1 cellular context compared by ENCODE assay signal in genomic region chr20:21387528-21387927, GRCh38.
TF ChIP-seq lines count a peak whose summit lies in the region.

No MANE protein-coding gene starts in this region.

TF ChIP-seq in HEK293, 187 proteins besides CTCF, POLR2A, EP300 and RAD21 (continued from another document):
- TF ChIP-seq HIC1 (tag by site-specific recombination; IDR thresholded peaks at IDR 0.05), result 0 out of 2 replicates have a peak, but pooled peaks have one; percentile 35
- TF ChIP-seq EGR2 (tag by site-specific recombination; IDR thresholded peaks at IDR 0.05; ENCODE audit: low read depth), result no peak
- TF ChIP-seq SALL2 (tag by site-specific recombination; IDR thresholded peaks at IDR 0.05; ENCODE audit: borderline replicate concordance), result no peak
- peak; percentile 34; the same call in 1 of the 2 replicates for TF ChIP-seq FEZF1 (tag by site-specific recombination; IDR thresholded peaks at IDR 0.05)
- TF ChIP-seq ZNF391 (tag by site-specific recombination; IDR thresholded peaks at IDR 0.05; ENCODE audit: borderline replicate concordance, low read depth), result peak; percentile 69; the same call in 1 of the 2 replicates
- TF ChIP-seq ZNF24 (tag by site-specific recombination; IDR thresholded peaks at IDR 0.05), result 0 out of 2 replicates have a peak, but pooled peaks have one; percentile 32
- TF ChIP-seq OSR2 (tag by site-specific recombination; IDR thresholded peaks at IDR 0.05), result peak; percentile 50
- 0 out of 2 replicates have a peak, but pooled peaks have one; percentile 23 for TF ChIP-seq ZNF629 (tag by site-specific recombination; IDR thresholded peaks at IDR 0.05)
- no peak for TF ChIP-seq ZNF155 (tag by site-specific recombination; IDR thresholded peaks at IDR 0.05)
- TF ChIP-seq ZNF366 (tag by site-specific recombination; conservative IDR thresholded peaks at IDR 0.05), result peak; percentile 69; the same call in 1 of the 2 replicates
